ENCODE assay signal across 17 cellular contexts in genomic region chr17:29758255-29758654, GRCh38.
DNase-seq lines count a peak whose midpoint lies in the region; ATAC-seq, FAIRE-seq and TF ChIP-seq lines count a peak whose summit lies in the region.
"Had no signal": no experiment of that assay in that cellular context is flagged by ENCODE, and none has a peak within 500 bp of the region (broad histone marks: within the 10 kb centered on the region; RNA-seq: fewer than 3 reads in every experiment).

No MANE protein-coding gene starts in this region.

- peaks cover under 1% of the 10 kb centered on the region for H3K36me3 ChIP-seq in CD4-positive, alpha-beta memory T cell (ENCODE audit: insufficient read depth, low read length)
- H3K36me3 ChIP-seq in KOPT-K1 (ENCODE audit: insufficient read depth, low read length) (peaks cover 30% of the 10 kb centered on the region), neutrophil (peaks cover 49% of the 10 kb centered on the region)
- H3K36me3 ChIP-seq: neural progenitor cell had no signal

- FAIRE-seq in GM12892 (lab: Jason Lieb, UNC): no peak
- FAIRE-seq: HTR-8/SVneo, TTC549 had no signal

- TF ChIP-seq POLR2A in GM12892 (IDR thresholded peaks at IDR 0.05; ENCODE audit: low read depth, low read length): no peak

- H3K4me1 Mint-ChIP-seq in CD4-positive, alpha-beta memory T cell: peaks cover 20 to 63% (median 39%) of the 10 kb centered on the region in 4 donors
- H3K4me1 Mint-ChIP-seq in activated naive CD8-positive, alpha-beta T cell treated with anti-CD3 and anti-CD28 coated beads, Interleukin-2, amount 50 U/mL, for 24 hours: peaks cover 62% of the 10 kb centered on the region

- POLR2A ChIA-PET in CD4-positive, alpha-beta memory T cell (lab: Charles Lee; ENCODE audit: partially characterized antibody): interaction anchor here (1.2 kb wide), 1 partner anchor 35 kb away, joined by 6 read pairs; no protein-coding TSS in a partner anchor

- H3K27ac ChIP-seq in CD4-positive, alpha-beta memory T cell (ENCODE audit: low read depth, low read length): no peak overlapping the region
- H3K27ac ChIP-seq in KOPT-K1 (ENCODE audit: low read depth, low read length, poor library complexity, severe bottlenecking) (peak overlapping the region; percentile 32), neutrophil (peak overlapping the region; percentile 97)
- H3K27ac ChIP-seq: gastroesophageal sphincter, neural progenitor cell, PC-9, SK-N-MC had no signal

- H3K9me3 Mint-ChIP-seq in CD4-positive, alpha-beta memory T cell: peaks cover 0 to 4% (median 0%) of the 10 kb centered on the region in 8 donors
- H3K9me3 Mint-ChIP-seq in activated naive CD8-positive, alpha-beta T cell treated with anti-CD3 and anti-CD28 coated beads, Interleukin-2, amount 50 U/mL, for 24 hours: no peaks in the 10 kb centered on the region
- H3K9me3 Mint-ChIP-seq: neural progenitor cell had no signal

- ATAC-seq in activated naive CD8-positive, alpha-beta T cell treated with anti-CD3 and anti-CD28 coated beads, Interleukin-2, amount 50 U/mL, for 24 hours: no peak
- ATAC-seq: gastroesophageal sphincter had no signal

- H3K4me3 ChIP-seq in CD4-positive, alpha-beta memory T cell (ENCODE audit: low read length in 2 of 2): no peak overlapping the region
- peak overlapping the region; percentile 88 to 93 for H3K4me3 ChIP-seq in neutrophil (ENCODE audit: low read depth in 1 of 2, low read length in 1 of 2)
- H3K4me3 ChIP-seq: neural progenitor cell, PC-9, SK-N-MC had no signal

- peak overlapping the region; percentile 9 to 97 (median 63) for H3K4me3 Mint-ChIP-seq in CD4-positive, alpha-beta memory T cell
- peak overlapping the region; percentile 61 for H3K4me3 Mint-ChIP-seq in activated naive CD8-positive, alpha-beta T cell treated with anti-CD3 and anti-CD28 coated beads, Interleukin-2, amount 50 U/mL, for 24 hours
- H3K4me3 Mint-ChIP-seq: neural progenitor cell had no signal

- peak overlapping the region in 6 of 7 donors; percentile 22 to 82 (median 54) for H3K27ac Mint-ChIP-seq in CD4-positive, alpha-beta memory T cell
- H3K27ac Mint-ChIP-seq in activated naive CD8-positive, alpha-beta T cell treated with anti-CD3 and anti-CD28 coated beads, Interleukin-2, amount 50 U/mL, for 24 hours: no peak overlapping the region
- H3K27ac Mint-ChIP-seq: neural progenitor cell had no signal

- no peaks in the 10 kb centered on the region for H3K27me3 ChIP-seq in CD4-positive, alpha-beta memory T cell (ENCODE audit: insufficient read depth, low read length)
- no peaks in the 10 kb centered on the region for H3K27me3 ChIP-seq in neutrophil
- H3K27me3 ChIP-seq: gastroesophageal sphincter had no signal

- peaks cover 45% of the 10 kb centered on the region for H3K4me1 ChIP-seq in CD4-positive, alpha-beta memory T cell (ENCODE audit: insufficient read depth, low read length)
- H3K4me1 ChIP-seq in neutrophil (ENCODE audit: control insufficient read depth in 1 of 2, insufficient read depth in 1 of 2, low read depth in 1 of 2, low read length in 1 of 2): peaks cover 24 to 41% of the 10 kb centered on the region in 2 experiments

- TF ChIP-seq CTCF in neutrophil (IDR thresholded peaks at IDR 0.05): no peak

- no peaks in the 10 kb centered on the region for H3K27me3 Mint-ChIP-seq in CD4-positive, alpha-beta memory T cell
- H3K27me3 Mint-ChIP-seq in activated naive CD8-positive, alpha-beta T cell treated with anti-CD3 and anti-CD28 coated beads, Interleukin-2, amount 50 U/mL, for 24 hours: no peaks in the 10 kb centered on the region

- H3K36me3 Mint-ChIP-seq in CD4-positive, alpha-beta memory T cell: peaks cover 0 to 14% of the 10 kb centered on the region in 2 donors
- peaks cover 26% of the 10 kb centered on the region for H3K36me3 Mint-ChIP-seq in activated naive CD8-positive, alpha-beta T cell treated with anti-CD3 and anti-CD28 coated beads, Interleukin-2, amount 50 U/mL, for 24 hours (ENCODE audit: low read depth)
- H3K36me3 Mint-ChIP-seq: neural progenitor cell had no signal

- CTCF ChIA-PET in CD4-positive, alpha-beta memory T cell (lab: Charles Lee; ENCODE audit: partially characterized antibody): interaction anchor here (1.0 to 5.2 kb wide), 3 partner anchors 24 to 141 kb away, joined by 3 to 22 read pairs (median 4); no protein-coding TSS in a partner anchor

- H3K9me3 ChIP-seq in CD4-positive, alpha-beta memory T cell (ENCODE audit: control insufficient read depth in 1 of 2, low read length in 2 of 2): no peaks in the 10 kb centered on the region
- H3K9me3 ChIP-seq in KOPT-K1 (ENCODE audit: insufficient read depth, low read length, poor library complexity, severe bottlenecking) (no peaks in the 10 kb centered on the region), neutrophil (no peaks in the 10 kb centered on the region)
- H3K9me3 ChIP-seq: gastroesophageal sphincter had no signal

- DNase-seq in CD4-positive, alpha-beta memory T cell: no peak
- no peak for DNase-seq in activated naive CD8-positive, alpha-beta T cell treated with anti-CD3 and anti-CD28 coated beads, Interleukin-2, amount 50 U/mL, for 24 hours
- DNase-seq in AG08396 (ENCODE audit: low spot score) (no peak), GM12892 (ENCODE audit: insufficient read length) (no peak)
- DNase-seq in stimulated activated naive CD4-positive, alpha-beta T cell (lab: John Stamatoyannopoulos, UW): no peak
- DNase-seq: amygdala, H7, NCI-H187 treated with DMSO at 0.1 percent for 48 hours, NCI-H524 treated with DMSO at 0.1 percent for 48 hours, PC-9 had no signal

- intact Hi-C loops in CD4-positive, alpha-beta memory T cell (cut with micrococcal nuclease): no loop called here

Comparison
In these comparisons a context has a peak if more than half of its experiments do, and no peak if none do; other contexts are left out.
1. H3K4me3 ChIP-seq: peak in neutrophil (2 of 2); none in CD4-positive, alpha-beta memory T cell (0 of 2).